ENCODE assay signal across 18 cellular contexts in genomic region chr4:110630621-110631402, GRCh38. TPM values are rescaled to one million over a fixed set of nuclear protein-coding genes. Genes with fewer than 3 reads are reported as not detected.
A peak's percentile ranks its signal among the peaks of the same experiment; 100 is the strongest.
DNase-seq lines count a peak whose midpoint lies in the region; ATAC-seq and TF ChIP-seq lines count a peak whose summit lies in the region.
"Had no signal": no experiment of that assay in that cellular context is flagged by ENCODE, and none has a peak within 500 bp of the region (broad histone marks: within the 10 kb centered on the region; RNA-seq: fewer than 3 reads in every experiment).

No MANE protein-coding gene starts in this region.

- H3K4me3 Mint-ChIP-seq in CD4-positive, alpha-beta T cell = peak overlapping the region; percentile 56
- peak overlapping the region; percentile 69 to 87 (median 85) for H3K4me3 Mint-ChIP-seq in brain
- peak overlapping the region in 7 of 10 donors; percentile 13 to 54 (median 32) for H3K4me3 Mint-ChIP-seq in naive thymus-derived CD8-positive, alpha-beta T cell
- H3K4me3 Mint-ChIP-seq: dendritic cell treated with granulocyte-macrophage colony-stimulating factor and Interleukin-4, amounts not matched to agents 40 ng/mL and 50 ng/mL, for 4 days had no signal

- peak overlapping the region in 2 of 59 donors; percentile 15 to 64 for H3K4me3 ChIP-seq in dorsolateral prefrontal cortex
- H3K4me3 ChIP-seq: SJCRH30 had no signal

- H3K9me3 ChIP-seq in CD4-positive, alpha-beta T cell (ENCODE audit: control insufficient read depth, low read length) = peaks cover 21% of the 10 kb centered on the region
- H3K9me3 ChIP-seq: ascending aorta, psoas muscle, SJCRH30, vagina had no signal

- H3K27ac Mint-ChIP-seq in CD4-positive, alpha-beta T cell = no peak overlapping the region
- H3K27ac Mint-ChIP-seq in brain = peak overlapping the region in 3 of 5 experiments; percentile 12 to 85 (median 32)
- H3K27ac Mint-ChIP-seq in naive thymus-derived CD8-positive, alpha-beta T cell = peak overlapping the region in 2 of 10 donors; percentile 36 to 81
- H3K27ac Mint-ChIP-seq: dendritic cell treated with granulocyte-macrophage colony-stimulating factor and Interleukin-4, amounts not matched to agents 40 ng/mL and 50 ng/mL, for 4 days had no signal

- no peak for TF ChIP-seq CTCF in CD4-positive, alpha-beta T cell (IDR thresholded peaks at IDR 0.05)
- no peak for TF ChIP-seq CTCF in GM20000 (IDR thresholded peaks at IDR 0.05; ENCODE audit: extremely low read depth, missing control alignments)
- TF ChIP-seq CTCF in brain (conservative IDR thresholded peaks at IDR 0.05) = no peak
- TF ChIP-seq CTCF in dorsolateral prefrontal cortex (IDR thresholded peaks at IDR 0.05 in 54 of 56, conservative IDR thresholded peaks at IDR 0.05 in 2 of 56; ENCODE audit: low read depth in 1 of 56, partially characterized antibody in 56 of 56) = no peak

- intact Hi-C loops in CD4-positive, alpha-beta T cell (cut with DNase I, micrococcal nuclease) = no loop called here
- intact Hi-C loops in dorsolateral prefrontal cortex (cut with DNase I) = loop anchor here (5.0 to 10.0 kb wide), 2 partner anchors 1001 to 1224 kb away; no protein-coding TSS in a partner anchor

- peaks cover 89% of the 10 kb centered on the region for H3K27me3 Mint-ChIP-seq in CD4-positive, alpha-beta T cell
- peaks cover 99% of the 10 kb centered on the region for H3K27me3 Mint-ChIP-seq in brain
- peaks cover 51 to 91% (median 76%) of the 10 kb centered on the region in 5 donors for H3K27me3 Mint-ChIP-seq in naive thymus-derived CD8-positive, alpha-beta T cell

- peaks cover 40% of the 10 kb centered on the region for H3K4me1 Mint-ChIP-seq in CD4-positive, alpha-beta T cell (ENCODE audit: low read depth)
- H3K4me1 Mint-ChIP-seq in brain = peaks cover 47% of the 10 kb centered on the region
- peaks cover 8 to 25% (median 21%) of the 10 kb centered on the region in 4 donors for H3K4me1 Mint-ChIP-seq in naive thymus-derived CD8-positive, alpha-beta T cell

- peaks cover 96% of the 10 kb centered on the region for H3K27me3 ChIP-seq in CD4-positive, alpha-beta T cell (ENCODE audit: control insufficient read depth, insufficient read depth, low read length)
- H3K27me3 ChIP-seq in dorsolateral prefrontal cortex = peaks cover 53 to 100% (median 100%) of the 10 kb centered on the region in 45 donors
- H3K27me3 ChIP-seq: SJCRH30 had no signal

- no peak overlapping the region for H3K27ac ChIP-seq in CD4-positive, alpha-beta T cell (ENCODE audit: low read depth, low read length)
- no peak overlapping the region for H3K27ac ChIP-seq in dorsolateral prefrontal cortex
- H3K27ac ChIP-seq: ascending aorta, psoas muscle, SJCRH30, vagina had no signal

- ATAC-seq in CD4-positive, alpha-beta T cell (ENCODE audit: poor library complexity) = no peak
- no peak for ATAC-seq in naive thymus-derived CD8-positive, alpha-beta T cell

- H3K36me3 Mint-ChIP-seq in CD4-positive, alpha-beta T cell (ENCODE audit: low read depth) = peaks cover 13% of the 10 kb centered on the region
- peaks cover 21% of the 10 kb centered on the region for H3K36me3 Mint-ChIP-seq in brain
- peaks cover 5 to 47% (median 6%) of the 10 kb centered on the region in 3 donors for H3K36me3 Mint-ChIP-seq in naive thymus-derived CD8-positive, alpha-beta T cell

- DNase-seq in CD4-positive, alpha-beta T cell = no peak
- DNase-seq in GM20000 (ENCODE audit: low spot score) = peak; percentile 23
- DNase-seq in naive thymus-derived CD8-positive, alpha-beta T cell = no peak
- no peak for DNase-seq in activated effector memory CD4-positive, alpha-beta T cell treated with anti-CD3 and anti-CD28 coated beads, Interleukin-2, amount 50 U/mL, for 16 hours
- DNase-seq in NCI-H1417 treated with DMSO at 0.1 percent for 48 hours (lab: John Stamatoyannopoulos, UW) = no peak
- DNase-seq in dorsolateral prefrontal cortex = no peak
- no peak for DNase-seq in germinal center (ENCODE audit: low spot score)
- DNase-seq: DND-41; MM.1S; NCI-H2171; SJCRH30; stimulated activated CD4-positive, alpha-beta T cell treated with anti-CD3 and anti-CD28 coated beads, Interleukin-2, amount 100 ng/mL, for 24 hours had no signal

- CTCF ChIA-PET in CD4-positive, alpha-beta T cell (lab: Charles Lee) = no interaction called here

- peaks cover 14% of the 10 kb centered on the region for H3K9me3 Mint-ChIP-seq in CD4-positive, alpha-beta T cell
- peaks cover 0 to 16% (median 8%) of the 10 kb centered on the region in 5 experiments for H3K9me3 Mint-ChIP-seq in brain
- peaks cover 0 to 46% (median 24%) of the 10 kb centered on the region in 9 donors for H3K9me3 Mint-ChIP-seq in naive thymus-derived CD8-positive, alpha-beta T cell
- H3K9me3 Mint-ChIP-seq: dendritic cell treated with granulocyte-macrophage colony-stimulating factor and Interleukin-4, amounts not matched to agents 40 ng/mL and 50 ng/mL, for 4 days had no signal

- POLR2A ChIA-PET in CD4-positive, alpha-beta T cell (lab: Charles Lee) = no interaction called here
- POLR2A ChIA-PET in naive thymus-derived CD8-positive, alpha-beta T cell (lab: Charles Lee) = no interaction called here

RNA-seq across cellular contexts. Expression of gene PITX2, which starts 7.9 kb away (rescaled TPM):
- total RNA-seq in CD4-positive, alpha-beta T cell = not detected
- not detected for polyA plus RNA-seq in brain (ENCODE audit: insufficient read depth, low read depth, low replicate concordance)
- not detected for total RNA-seq in naive thymus-derived CD8-positive, alpha-beta T cell
- polyA plus RNA-seq in naive thymus-derived CD8-positive, alpha-beta T cell = not detected
- not detected for total RNA-seq in dorsolateral prefrontal cortex
- total RNA-seq: ascending aorta, mesenteric fat pad had no signal

Comparison
In these comparisons a context has a peak if more than half of its experiments do, and no peak if none do; other contexts are left out.
1. H3K4me3 Mint-ChIP-seq: peak in every context shown above with its lines; median percentile 85 in brain; 56 in CD4-positive, alpha-beta T cell; 32 in naive thymus-derived CD8-positive, alpha-beta T cell.
2. intact Hi-C loops: an anchor here in dorsolateral prefrontal cortex (5.0 to 10.0 kb wide); none called in CD4-positive, alpha-beta T cell.